In the genomic region with DNA sequence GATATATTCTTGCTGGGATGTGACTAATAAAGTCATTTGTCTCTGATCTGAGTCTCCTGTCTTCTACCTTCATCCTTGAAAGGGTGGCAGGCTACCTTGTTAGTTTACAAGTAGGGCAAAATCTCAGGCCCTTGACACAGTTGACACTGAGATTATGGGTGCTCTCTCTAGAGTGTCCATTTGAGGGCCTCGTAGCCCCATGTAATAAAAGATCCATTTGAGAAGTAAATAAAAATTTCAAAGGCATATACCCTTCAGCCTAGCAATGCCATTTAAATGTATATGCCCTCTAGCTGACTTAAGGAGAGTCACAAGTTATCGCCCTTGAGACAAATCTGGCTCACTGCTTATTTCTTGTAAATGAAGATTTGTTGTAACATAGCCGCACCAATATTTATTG, we compare ENCODE assay signal across 10 cellular contexts.
DNase-seq lines count a peak whose midpoint lies in the region; ATAC-seq and TF ChIP-seq lines count a peak whose summit lies in the region.
"Had no signal": no experiment of that assay in that cellular context is flagged by ENCODE, and none has a peak within 500 bp of the region (broad histone marks: within the 10 kb centered on the region; RNA-seq: fewer than 3 reads in every experiment).

No MANE protein-coding gene starts in this region.

- ATAC-seq in Panc1 (peak; percentile 69), mucosa of descending colon (no peak), HG02623 (IDR thresholded peaks at IDR 0.05; ENCODE audit: unreplicated experiment) (no peak), HG02884 (IDR thresholded peaks at IDR 0.05; ENCODE audit: unreplicated experiment) (no peak)
- ATAC-seq: activated naive CD8-positive, alpha-beta T cell treated with anti-CD3 and anti-CD28 coated beads, Interleukin-2, amount 50 U/mL, for 24 hours had no signal

- TF ChIP-seq CTCF in GM10266 (IDR thresholded peaks at IDR 0.05; ENCODE audit: control insufficient read depth, insufficient read depth, low read depth, missing control alignments) (peak; percentile 10), Panc1 (IDR thresholded peaks at IDR 0.05) (peak; percentile 41), mucosa of descending colon (IDR thresholded peaks at IDR 0.05) (no peak)

- H3K4me1 ChIP-seq in Panc1 (ENCODE audit: control insufficient read depth, insufficient read depth, low read length) (peaks cover 11% of the 10 kb centered on the region; the same call in 1 of the 2 replicates), mucosa of descending colon (ENCODE audit: low read depth) (peaks cover 8% of the 10 kb centered on the region)

- POLR2A ChIA-PET in Panc1 (lab: Charles Lee), result no interaction called here

- in situ Hi-C loops in ACHN (cut with HindIII; ENCODE audit: low pct_ligation_motif_present, low pct_unique_long_range_greater_than_20kb, low sequenced_read_pairs) (no loop called here), Panc1 (cut with HindIII; ENCODE audit: low pct_unique_long_range_greater_than_20kb, low sequenced_read_pairs) (no loop called here)

- H3K27me3 ChIP-seq in Panc1 (ENCODE audit: control insufficient read depth, insufficient read depth, low read length), result no peaks in the 10 kb centered on the region

- no TSS peak for BruUV-seq in Panc1 (replicated peaks; lab: Mats Ljungman, UMichigan)

- CTCF ChIA-PET in Panc1 (lab: Charles Lee), result no interaction called here

- H3K36me3 ChIP-seq in Panc1 (ENCODE audit: control insufficient read depth, insufficient read depth, low read length), result no peaks in the 10 kb centered on the region
- H3K36me3 ChIP-seq in mucosa of descending colon (ENCODE audit: low read depth), result no peaks in the 10 kb centered on the region

- peak; percentile 27 for DNase-seq in ACHN
- no peak for DNase-seq in GM10266 (ENCODE audit: extremely low spot score)
- no peak for DNase-seq in Panc1 (ENCODE audit: low read depth, low spot score)
- peak; percentile 42 for DNase-seq in foreskin melanocyte
- no peak for DNase-seq in mucosa of descending colon
- no peak for DNase-seq in NCI-H345 (lab: John Stamatoyannopoulos, UW)
- DNase-seq: activated B cell treated with CpG ODN at 0.5 μM for 24 hours; activated naive CD8-positive, alpha-beta T cell treated with anti-CD3 and anti-CD28 coated beads, Interleukin-2, amount 50 U/mL, for 24 hours had no signal

- H3K27ac ChIP-seq in Panc1 (ENCODE audit: low read length), result no peak overlapping the region

- no peaks in the 10 kb centered on the region for H3K9me3 ChIP-seq in Panc1 (ENCODE audit: control insufficient read depth, insufficient read depth, low read depth, low read length)
- no peaks in the 10 kb centered on the region for H3K9me3 ChIP-seq in mucosa of descending colon

- H3K4me3 ChIP-seq in Panc1 (ENCODE audit: low read depth in 2 of 2, low read length in 2 of 2) (no peak overlapping the region), mucosa of descending colon (no peak overlapping the region)

- intact Hi-C loops in Panc1 (cut with micrococcal nuclease; ENCODE audit: unreplicated experiment) (no loop called here), mucosa of descending colon (cut with DNase I, micrococcal nuclease) (no loop called here)

Comparison
In these comparisons a context has a peak if more than half of its experiments do, and no peak if none do; other contexts are left out.
1. DNase-seq: peak in ACHN (single experiment) and foreskin melanocyte (single experiment); none in GM10266 (single experiment), Panc1 (single experiment), mucosa of descending colon (0 of 3) and NCI-H345 (single experiment).